Comparison of ENCODE assay signal across 8 cellular contexts in genomic region chr20:49187330-49188100, GRCh38. TPM values are rescaled to one million over a fixed set of nuclear protein-coding genes. Genes with fewer than 3 reads are reported as not detected.
DNase-seq lines count a peak whose midpoint lies in the region; ATAC-seq and TF ChIP-seq lines count a peak whose summit lies in the region.

No MANE protein-coding gene starts in this region.

- in situ Hi-C loops in KBM-7 (cut with MboI; ENCODE audit: low pct_unique_long_range_greater_than_20kb, low sequenced_read_pairs) = no loop called here

- H3K4me2 ChIP-seq in SU-DHL-6 (ENCODE audit: low read depth, low read length, poor library complexity, severe bottlenecking) = peak overlapping the region; percentile 93

- peak overlapping the region; percentile 67 for H3K4me3 ChIP-seq in SU-DHL-6 (ENCODE audit: insufficient read depth, low read length, poor library complexity, severe bottlenecking)
- H3K4me3 ChIP-seq in lung = peak overlapping the region; percentile 85

- 1% methylated on average over 41 to 58 of the region's 58 CpGs for WGBS in lung, 2 donors

- H3K4me3 Mint-ChIP-seq in central memory CD8-positive, alpha-beta T cell = peak overlapping the region; percentile 92

- TF ChIP-seq CTCF in SU-DHL-6 (IDR thresholded peaks at IDR 0.05; ENCODE audit: insufficient read depth, low read length, poor library complexity, severe bottlenecking) (no peak), lung (IDR thresholded peaks at IDR 0.05; ENCODE audit: control extremely low read depth, extremely low read depth) (no peak)

- DNase-seq in NCI-H748 (lab: John Stamatoyannopoulos, UW; ENCODE audit: unreplicated experiment) (peak; percentile 52), NCI-H748 treated with DMSO at 0.1 percent for 48 hours (lab: John Stamatoyannopoulos, UW) (no peak), lung (ENCODE audit: low spot score) (peak; percentile 30), KBM-7 (no peak)
- peak in 1 of 2 donors; percentile 11 for DNase-seq in central memory CD8-positive, alpha-beta T cell (ENCODE audit: low spot score in 2 of 2)
- DNase-seq in stimulated activated naive CD4-positive, alpha-beta T cell treated with Interleukin-2 at 50 U/mL for 16 hours (lab: John Stamatoyannopoulos, UW) = peak; percentile 45

- H3F3A ChIP-seq in SU-DHL-6 (ENCODE audit: insufficient read depth) = no peaks in the 10 kb centered on the region

- H3K4me1 ChIP-seq in lung (ENCODE audit: control insufficient read depth in 2 of 2, insufficient read depth in 2 of 2, low read length in 2 of 2) = peaks cover 9% of the 10 kb centered on the region in 2 donors

- H3K27me3 ChIP-seq in SU-DHL-6 (ENCODE audit: low read length) (no peaks in the 10 kb centered on the region), lung (ENCODE audit: control insufficient read depth, insufficient read depth) (no peaks in the 10 kb centered on the region)

- H3K9me3 Mint-ChIP-seq in central memory CD8-positive, alpha-beta T cell = no peaks in the 10 kb centered on the region

- ATAC-seq in HG03159 (IDR thresholded peaks at IDR 0.05; ENCODE audit: unreplicated experiment) = peak; percentile 22
- ATAC-seq in central memory CD8-positive, alpha-beta T cell (replicated peaks; ENCODE audit: extremely low read depth, poor library complexity, severe bottlenecking) = peak; percentile 30
- peak; percentile 39 for ATAC-seq in lung (ENCODE audit: insufficient read depth, low FRiP score)

- H3K36me3 ChIP-seq in SU-DHL-6 (ENCODE audit: low read length) (no peaks in the 10 kb centered on the region), lung (ENCODE audit: control insufficient read depth in 2 of 2, insufficient read depth in 2 of 2, low read length in 2 of 2) (no peaks in the 10 kb centered on the region)

- H3K9ac ChIP-seq in SU-DHL-6 (ENCODE audit: low read length) = peak overlapping the region; percentile 57

- H4K20me1 ChIP-seq in SU-DHL-6 (ENCODE audit: low read depth, low read length) = peaks cover 15% of the 10 kb centered on the region

- H3K9me3 ChIP-seq in SU-DHL-6 (ENCODE audit: insufficient read depth, low read length) (no peaks in the 10 kb centered on the region), lung (ENCODE audit: control insufficient read depth in 2 of 2, insufficient read depth in 1 of 2, low read length in 1 of 2) (no peaks in the 10 kb centered on the region)

- peaks cover 43% of the 10 kb centered on the region for H3K4me1 Mint-ChIP-seq in central memory CD8-positive, alpha-beta T cell

- H2AFZ ChIP-seq in SU-DHL-6 (ENCODE audit: low read depth, low read length, severe bottlenecking) = no peak overlapping the region

- peak overlapping the region; percentile 67 for H3K27ac ChIP-seq in SU-DHL-6 (ENCODE audit: low read depth, low read length)
- peak overlapping the region; percentile 84 to 93 for H3K27ac ChIP-seq in lung (ENCODE audit: low read depth in 1 of 2, low read length in 1 of 2)

- H3K79me2 ChIP-seq in SU-DHL-6 (ENCODE audit: insufficient read depth, low read length) = peaks cover 52% of the 10 kb centered on the region

- H3K27ac Mint-ChIP-seq in central memory CD8-positive, alpha-beta T cell (ENCODE audit: low read depth) = peak overlapping the region; percentile 77

- no peaks in the 10 kb centered on the region for H3K9me2 ChIP-seq in SU-DHL-6 (replicated peaks; ENCODE audit: insufficient read depth, low read length)

- peaks cover 26% of the 10 kb centered on the region for H3K36me3 Mint-ChIP-seq in central memory CD8-positive, alpha-beta T cell (ENCODE audit: insufficient read depth)

- H3K27me3 Mint-ChIP-seq in central memory CD8-positive, alpha-beta T cell = no peaks in the 10 kb centered on the region

RNA-seq across cellular contexts. Expression of gene STAU1, which starts 0.6 kb away (rescaled TPM):
- total RNA-seq in lung = 10 to 100 TPM; 70.7 to 84.9 TPM
- polyA plus RNA-seq in lung = 10 to 100 TPM; 29.3 to 41.9 TPM

RNA-seq across cellular contexts. Expression of gene DDX27, which starts 31.7 kb away (rescaled TPM):
- 10 to 100 TPM; 25.8 to 26.5 TPM for total RNA-seq in lung
- 10 to 100 TPM; 24.9 to 30.0 TPM for polyA plus RNA-seq in lung

Comparison
In these comparisons a context has a peak if more than half of its experiments do, and no peak if none do; other contexts are left out.
1. DNase-seq: peak in NCI-H748 (single experiment), lung (single experiment) and stimulated activated naive CD4-positive, alpha-beta T cell treated with Interleukin-2 at 50 U/mL for 16 hours (single experiment); none in NCI-H748 treated with DMSO at 0.1 percent for 48 hours (single experiment) and KBM-7 (single experiment).
2. Peak in every context shown above with its lines, with median percentiles within 50 percentile points of each other: ATAC-seq.